ENCODE assay signal across 8 cellular contexts in genomic region chr3:38648659-38649499, GRCh38. TPM values are rescaled to one million over a fixed set of nuclear protein-coding genes. Genes with fewer than 3 reads are reported as not detected.
DNase-seq lines count a peak whose midpoint lies in the region; ATAC-seq, FAIRE-seq and TF ChIP-seq lines count a peak whose summit lies in the region.

No MANE protein-coding gene starts in this region.

- H3K23ac ChIP-seq in IMR-90 (ENCODE audit: low read depth, low read length) = peak overlapping the region; percentile 57; the same call in 1 of the 2 replicates

- H3K36me3 ChIP-seq in Caco-2 (ENCODE audit: control insufficient read depth, insufficient read depth, low read length) (no peaks in the 10 kb centered on the region), IMR-90 (ENCODE audit: control insufficient read depth, insufficient read depth, low read length) (no peaks in the 10 kb centered on the region), endodermal cell (ENCODE audit: control insufficient read depth, insufficient read depth, low read length) (no peaks in the 10 kb centered on the region), neutrophil (no peaks in the 10 kb centered on the region)

- dilution Hi-C loops in IMR-90 (cut with HindIII; ENCODE audit: low sequenced_read_pairs, unreplicated experiment) = no loop called here

- H2AK5ac ChIP-seq in IMR-90 (ENCODE audit: low read depth, low read length) = 0 out of 2 replicates have a peak overlapping the region, but pooled peaks have one; percentile 26

- POLR2A ChIA-PET in Caco-2 (lab: Charles Lee) = no interaction called here
- POLR2A ChIA-PET in IMR-90 (lab: Charles Lee; ENCODE audit: unreplicated experiment) = no interaction called here

- H3K4me1 ChIP-seq in Caco-2 = peaks cover 5% of the 10 kb centered on the region; the same call in 1 of the 2 replicates
- peaks cover 3% of the 10 kb centered on the region for H3K4me1 ChIP-seq in IMR-90 (ENCODE audit: control insufficient read depth, insufficient read depth, low read length)
- H3K4me1 ChIP-seq in endodermal cell (ENCODE audit: control insufficient read depth, insufficient read depth, low read length) = no peaks in the 10 kb centered on the region
- peaks cover 30% of the 10 kb centered on the region in 2 experiments for H3K4me1 ChIP-seq in neutrophil (ENCODE audit: control insufficient read depth in 1 of 2, insufficient read depth in 1 of 2, low read depth in 1 of 2, low read length in 1 of 2)

- H3K56ac ChIP-seq in IMR-90 (ENCODE audit: extremely low read depth, insufficient read depth, low read length) = peak overlapping the region; percentile 11; the same call in 1 of the 2 replicates

- H4K5ac ChIP-seq in IMR-90 (ENCODE audit: low read depth, low read length) = no peak overlapping the region

- H4K20me1 ChIP-seq in IMR-90 (ENCODE audit: insufficient read depth, low read length) = no peaks in the 10 kb centered on the region

- H2BK15ac ChIP-seq in IMR-90 (ENCODE audit: low read depth, low read length) = no peak overlapping the region

- no peak for TF ChIP-seq RAD21 in IMR-90 (IDR thresholded peaks at IDR 0.05; ENCODE audit: low read length)

- peak overlapping the region; percentile 92 for H2AK9ac ChIP-seq in IMR-90 (replicated peaks; ENCODE audit: low read depth, low read length, poor library complexity)

- no peak overlapping the region for H2BK120ac ChIP-seq in IMR-90 (ENCODE audit: low read depth, low read length)

- peaks cover 0 to 11% of the 10 kb centered on the region in 2 experiments; a peak in 2 of 4 replicates for H3K79me1 ChIP-seq in IMR-90 (ENCODE audit: low read depth in 1 of 2, low read length in 2 of 2)

- no peak for FAIRE-seq in D721Med (lab: Jason Lieb, UNC)

- peak overlapping the region; percentile 16; the same call in 1 of the 2 replicates for H3K4ac ChIP-seq in IMR-90 (ENCODE audit: low read depth, low read length)

- no peaks in the 10 kb centered on the region for H3K27me3 ChIP-seq in Caco-2 (replicated peaks; ENCODE audit: control insufficient read depth, insufficient read depth, low read length)
- H3K27me3 ChIP-seq in IMR-90 (ENCODE audit: control insufficient read depth, insufficient read depth, low read length) = peaks cover 9% of the 10 kb centered on the region
- H3K27me3 ChIP-seq in endodermal cell (ENCODE audit: control insufficient read depth, insufficient read depth, low read length, poor library complexity, severe bottlenecking) = peaks cover 71% of the 10 kb centered on the region
- peaks cover 71% of the 10 kb centered on the region for H3K27me3 ChIP-seq in neutrophil

- 0% methylated on average over 4 of the region's 56 CpGs; no CpG with 5 or more reads in 1 of the 2 experiments for WGBS in IMR-90 (ENCODE audit: extremely low coverage in 2 of 2, insufficient read length in 1 of 2), 2 experiments
- WGBS in endodermal cell (ENCODE audit: insufficient coverage in 1 of 2, insufficient read length in 1 of 2), 2 experiments = 15 to 26% methylated on average over 18 to 56 of the region's 56 CpGs

- peak overlapping the region; percentile 76 for H3K4me2 ChIP-seq in IMR-90 (ENCODE audit: low read depth, low read length)

- in situ Hi-C loops in IMR-90 (cut with MboI; ENCODE audit: low sequenced_read_pairs) = loop anchor here (5.0 kb wide), 1 partner anchor 112 kb away; no protein-coding TSS in a partner anchor

- H3K27ac ChIP-seq in IMR-90 (ENCODE audit: insufficient read depth, low read length) (no peak overlapping the region), endodermal cell (ENCODE audit: low read depth, low read length) (no peak overlapping the region), neutrophil (no peak overlapping the region)

- H3K4me3 Mint-ChIP-seq in Caco-2 (ENCODE audit: unreplicated experiment) (peak overlapping the region; percentile 64), endodermal cell (no peak overlapping the region)

- H3K27me3 Mint-ChIP-seq in Caco-2 (ENCODE audit: insufficient read depth, unreplicated experiment) = peaks cover 6% of the 10 kb centered on the region
- no peaks in the 10 kb centered on the region for H3K27me3 Mint-ChIP-seq in endodermal cell (ENCODE audit: insufficient read depth)

- H3K9me3 ChIP-seq in Caco-2 (no peaks in the 10 kb centered on the region), IMR-90 (ENCODE audit: control insufficient read depth, insufficient read depth, low read length) (no peaks in the 10 kb centered on the region), endodermal cell (ENCODE audit: control insufficient read depth, low read length) (peaks cover 7% of the 10 kb centered on the region), neutrophil (no peaks in the 10 kb centered on the region)

- no peak overlapping the region for H4K8ac ChIP-seq in IMR-90 (ENCODE audit: low read depth in 2 of 2, low read length in 2 of 2)

- H3K36me3 Mint-ChIP-seq in Caco-2 (ENCODE audit: insufficient read depth, unreplicated experiment) (no peaks in the 10 kb centered on the region), endodermal cell (ENCODE audit: low read depth) (no peaks in the 10 kb centered on the region)

- no peaks in the 10 kb centered on the region for H3K9me3 Mint-ChIP-seq in Caco-2 (ENCODE audit: unreplicated experiment)
- peaks cover 4% of the 10 kb centered on the region for H3K9me3 Mint-ChIP-seq in endodermal cell

- DNase-seq in Caco-2 (no peak), IMR-90 (no peak), endodermal cell (no peak), DMS 273 treated with DMSO at 0.1 percent for 48 hours (lab: John Stamatoyannopoulos, UW) (no peak), amniotic stem cell (lab: John Stamatoyannopoulos, UW) (no peak), D721Med (ENCODE audit: insufficient read length, low spot score) (no peak)

- intact Hi-C loops in Caco-2 (cut with micrococcal nuclease; ENCODE audit: unreplicated experiment) = no loop called here
- intact Hi-C loops in IMR-90 (cut with micrococcal nuclease) = loop anchor here (5.0 kb wide), 1 partner anchor 348 kb away; no protein-coding TSS in a partner anchor

- H3K9me1 ChIP-seq in IMR-90 (ENCODE audit: insufficient read depth, low read length) = no peaks in the 10 kb centered on the region; the same call in 1 of the 2 replicates

- H3K4me3 ChIP-seq in Caco-2 (ENCODE audit: low read depth, low read length) (peak overlapping the region; percentile 35), IMR-90 (ENCODE audit: insufficient read depth, low read depth, low read length) (peak overlapping the region; percentile 63), endodermal cell (ENCODE audit: low read length) (peak overlapping the region; percentile 68), neutrophil (ENCODE audit: low read depth in 1 of 2, low read length in 1 of 2) (peak overlapping the region; percentile 46 to 53)

- ATAC-seq in IMR-90 (ENCODE audit: low read depth) (peak; percentile 38), HG02970 (IDR thresholded peaks at IDR 0.05; ENCODE audit: low FRiP score, unreplicated experiment) (no peak)

- CTCF ChIA-PET in Caco-2 (lab: Charles Lee) = no interaction called here
- CTCF ChIA-PET in IMR-90 (lab: Yijun Ruan, JAX) = no interaction called here

- peak overlapping the region; percentile 15; the same call in 1 of the 2 replicates for H3K14ac ChIP-seq in IMR-90 (replicated peaks; ENCODE audit: low read depth, low read length)

- H2BK5ac ChIP-seq in IMR-90 (ENCODE audit: low read depth, low read length, poor library complexity, severe bottlenecking) = no peak overlapping the region

- no peak overlapping the region for H3K27ac Mint-ChIP-seq in Caco-2 (ENCODE audit: unreplicated experiment)
- H3K27ac Mint-ChIP-seq in endodermal cell = no peak overlapping the region

- H2BK20ac ChIP-seq in IMR-90 (ENCODE audit: low read depth, low read length) = no peak overlapping the region

- no peak for TF ChIP-seq CTCF in Caco-2 (IDR thresholded peaks at IDR 0.05; ENCODE audit: insufficient read depth in 1 of 2, low read depth in 1 of 2, low read length in 1 of 2, severe bottlenecking in 1 of 2, unreplicated experiment in 1 of 2)
- TF ChIP-seq CTCF in IMR-90 (conservative IDR thresholded peaks at IDR 0.05; ENCODE audit: low read depth, low read length) = no peak
- no peak for TF ChIP-seq CTCF in endodermal cell (conservative IDR thresholded peaks at IDR 0.05)
- no peak for TF ChIP-seq CTCF in neutrophil (IDR thresholded peaks at IDR 0.05)
- no peak for TF ChIP-seq CTCF in D721Med (IDR thresholded peaks at IDR 0.05; ENCODE audit: insufficient read depth, missing control alignments)

- no peak for TF ChIP-seq POLR2A in IMR-90 (IDR thresholded peaks at IDR 0.05; ENCODE audit: low read depth, low read length)

- BruUV-seq in Caco-2 (replicated peaks; lab: Mats Ljungman, UMichigan) (no TSS peak), IMR-90 (replicated peaks; lab: Mats Ljungman, UMichigan) (no TSS peak)

- no peak overlapping the region for H4K91ac ChIP-seq in IMR-90 (ENCODE audit: insufficient read depth, low read depth, low read length)

- H3K18ac ChIP-seq in IMR-90 (ENCODE audit: low read depth, low read length) = no peak overlapping the region

- peak overlapping the region; percentile 91 for H2AFZ ChIP-seq in IMR-90 (replicated peaks; ENCODE audit: low read length, poor library complexity)

- H3K4me1 Mint-ChIP-seq in Caco-2 (ENCODE audit: low read depth, unreplicated experiment) (no peaks in the 10 kb centered on the region), endodermal cell (peaks cover 3% of the 10 kb centered on the region)

- H3K9ac ChIP-seq in IMR-90 (ENCODE audit: low read depth, low read length) (peak overlapping the region; percentile 24), endodermal cell (ENCODE audit: extremely low read depth, low read length, poor library complexity, severe bottlenecking) (no peak overlapping the region)

TF ChIP-seq in IMR-90, 13 proteins besides CTCF, POLR2A, EP300 and RAD21:
- TF ChIP-seq FOS (IDR thresholded peaks at IDR 0.05; ENCODE audit: low read depth, low read length) (no peak), USF2 (IDR thresholded peaks at IDR 0.05; ENCODE audit: low read depth, low read length) (no peak), RCOR1 (IDR thresholded peaks at IDR 0.05; ENCODE audit: insufficient replicate concordance, low read length) (no peak)

RNA-seq across cellular contexts. Expression of gene SCN5A, which starts 0.6 kb away (rescaled TPM):
- total RNA-seq in Caco-2 (2022) (0.16 and 0.30 TPM in 2 replicates), IMR-90 (2012; rRNA removed) (1.7 and 2.0 TPM in 2 replicates), endodermal cell (1 to 10 TPM; 4.5 to 5.6 TPM)
- polyA plus RNA-seq in IMR-90 (2012; rRNA removed) = 1.9 and 2.1 TPM in 2 replicates
- 1.1 and 1.2 TPM in 2 replicates for polyA plus RNA-seq in IMR-90 (2012; cell fraction: cytosol; rRNA removed)
- 3.7 and 4.2 TPM in 2 replicates for polyA plus RNA-seq in IMR-90 (2012; cell fraction: nucleus; rRNA removed; ENCODE audit: low replicate concordance)
- 0.85 TPM for polyA plus RNA-seq in endodermal cell (2013, experiment 1 of 2)
- 0.66 TPM for polyA plus RNA-seq in endodermal cell (2013, experiment 2 of 2)
